Comparison of ENCODE assay signal across 17 cellular contexts in genomic region chr7:44891791-44892190, GRCh38. TPM values are rescaled to one million over a fixed set of nuclear protein-coding genes. Genes with fewer than 3 reads are reported as not detected.
DNase-seq lines count a peak whose midpoint lies in the region; ATAC-seq and TF ChIP-seq lines count a peak whose summit lies in the region.
"Had no signal": no experiment of that assay in that cellular context is flagged by ENCODE, and none has a peak within 500 bp of the region (broad histone marks: within the 10 kb centered on the region; RNA-seq: fewer than 3 reads in every experiment).

No MANE protein-coding gene starts in this region.

- in situ Hi-C loops in Panc1 (cut with HindIII; ENCODE audit: low pct_unique_long_range_greater_than_20kb, low sequenced_read_pairs) = no loop called here

- no peaks in the 10 kb centered on the region for H3K36me3 Mint-ChIP-seq in activated CD4-positive, alpha-beta T cell treated with anti-CD3 and anti-CD28 coated beads, Interleukin-2, amount 10 ng/mL, durations not matched to agents 24 days and 14 days (ENCODE audit: low read depth)

- CTCF ChIA-PET in Panc1 (lab: Charles Lee) = no interaction called here

- H3K27ac Mint-ChIP-seq in activated CD4-positive, alpha-beta T cell treated with anti-CD3 and anti-CD28 coated beads, Interleukin-2, amount 10 ng/mL, durations not matched to agents 24 days and 14 days = peak overlapping the region; percentile 94

- no peak overlapping the region for H3K4me3 ChIP-seq in Panc1 (ENCODE audit: low read depth in 2 of 2, low read length in 2 of 2)
- no peak overlapping the region for H3K4me3 ChIP-seq in skin epidermis
- no peak overlapping the region for H3K4me3 ChIP-seq in prostate gland
- H3K4me3 ChIP-seq in ascending aorta = no peak overlapping the region
- H3K4me3 ChIP-seq: A549, right lobe of liver, SJSA1, upper lobe of right lung had no signal

- H3K9me3 Mint-ChIP-seq in activated CD4-positive, alpha-beta T cell treated with anti-CD3 and anti-CD28 coated beads, Interleukin-2, amount 10 ng/mL, durations not matched to agents 24 days and 14 days = no peaks in the 10 kb centered on the region

- intact Hi-C loops in activated CD4-positive, alpha-beta T cell treated with anti-CD3 and anti-CD28 coated beads, Interleukin-2, amount 10 ng/mL, durations not matched to agents 24 days and 14 days (cut with micrococcal nuclease) = loop anchor here (1.0 kb wide), 1 partner anchor 24 kb away; no protein-coding TSS in a partner anchor
- intact Hi-C loops in Panc1 (cut with micrococcal nuclease; ENCODE audit: unreplicated experiment) (no loop called here), prostate gland (cut with DNase I) (no loop called here), ascending aorta (cut with DNase I) (no loop called here)

- H3K27ac ChIP-seq in Panc1 (ENCODE audit: low read length) = no peak overlapping the region
- H3K27ac ChIP-seq in caudate nucleus (ENCODE audit: low read depth, low read length) = peak overlapping the region; percentile 18
- H3K27ac ChIP-seq in skin epidermis = peak overlapping the region in 11 of 21 experiments; percentile 6 to 88 (median 56)
- no peak overlapping the region for H3K27ac ChIP-seq in prostate gland
- no peak overlapping the region for H3K27ac ChIP-seq in ascending aorta
- H3K27ac ChIP-seq: A549, right lobe of liver, SJSA1, upper lobe of right lung had no signal

- H3K4me1 ChIP-seq in Panc1 (ENCODE audit: control insufficient read depth, insufficient read depth, low read length) = no peaks in the 10 kb centered on the region
- H3K4me1 ChIP-seq in prostate gland (replicated peaks) = no peaks in the 10 kb centered on the region
- H3K4me1 ChIP-seq in ascending aorta = no peaks in the 10 kb centered on the region
- H3K4me1 ChIP-seq: A549, upper lobe of right lung had no signal

- H3K4me1 Mint-ChIP-seq in activated CD4-positive, alpha-beta T cell treated with anti-CD3 and anti-CD28 coated beads, Interleukin-2, amount 10 ng/mL, durations not matched to agents 24 days and 14 days = peaks cover 35% of the 10 kb centered on the region

- BruUV-seq in Panc1 (replicated peaks; lab: Mats Ljungman, UMichigan) = no TSS peak

- POLR2A ChIA-PET in Panc1 (lab: Charles Lee) = no interaction called here

- 94% methylated on average over 1 of the region's 1 CpG for WGBS in prostate gland

- TF ChIP-seq CTCF in Panc1 (IDR thresholded peaks at IDR 0.05) (no peak), prostate gland (IDR thresholded peaks at IDR 0.05) (no peak), ascending aorta (IDR thresholded peaks at IDR 0.05) (no peak)

- 0 out of 2 replicates have a peak, but pooled peaks have one; percentile 15 for ATAC-seq in Panc1
- ATAC-seq in GM21447 (IDR thresholded peaks at IDR 0.05; ENCODE audit: unreplicated experiment) = no peak
- ATAC-seq: A549, right lobe of liver, upper lobe of right lung had no signal

- no peaks in the 10 kb centered on the region for H3K27me3 Mint-ChIP-seq in activated CD4-positive, alpha-beta T cell treated with anti-CD3 and anti-CD28 coated beads, Interleukin-2, amount 10 ng/mL, durations not matched to agents 24 days and 14 days

- H3K4me3 Mint-ChIP-seq in activated CD4-positive, alpha-beta T cell treated with anti-CD3 and anti-CD28 coated beads, Interleukin-2, amount 10 ng/mL, durations not matched to agents 24 days and 14 days = peak overlapping the region; percentile 47

- TF ChIP-seq POLR2A in prostate gland (IDR thresholded peaks at IDR 0.05) = no peak

- DNase-seq in activated CD4-positive, alpha-beta T cell treated with anti-CD3 and anti-CD28 coated beads, Interleukin-2, amount 10 ng/mL, durations not matched to agents 24 days and 14 days = no peak
- DNase-seq in activated CD4-positive, alpha-beta T cell treated with anti-CD3 and anti-CD28 coated beads for 48 hours = no peak
- DNase-seq in Panc1 (ENCODE audit: low read depth, low spot score) (no peak), caudate nucleus (lab: John Stamatoyannopoulos, UW) (peak in 5 of 61 donors; percentile 16 to 77 (median 20)), prostate gland (ENCODE audit: low spot score) (no peak), ascending aorta (ENCODE audit: low spot score in 2 of 2) (no peak)
- DNase-seq: EL, islet precursor cell, mesenchymal stem cell, NCI-H2029, NCI-H524, right lobe of liver, upper lobe of right lung had no signal

- no peaks in the 10 kb centered on the region for H3K27me3 ChIP-seq in Panc1 (ENCODE audit: control insufficient read depth, insufficient read depth, low read length)
- no peaks in the 10 kb centered on the region for H3K27me3 ChIP-seq in prostate gland (replicated peaks; ENCODE audit: insufficient read depth)
- H3K27me3 ChIP-seq in ascending aorta = no peaks in the 10 kb centered on the region
- H3K27me3 ChIP-seq: right lobe of liver, SJSA1, upper lobe of right lung had no signal

- H3K9me3 ChIP-seq in Panc1 (ENCODE audit: control insufficient read depth, insufficient read depth, low read depth, low read length) (no peaks in the 10 kb centered on the region), prostate gland (no peaks in the 10 kb centered on the region), ascending aorta (no peaks in the 10 kb centered on the region)
- H3K9me3 ChIP-seq: A549, right lobe of liver, SJSA1, upper lobe of right lung had no signal

- H3K36me3 ChIP-seq in Panc1 (ENCODE audit: control insufficient read depth, insufficient read depth, low read length) (no peaks in the 10 kb centered on the region), prostate gland (no peaks in the 10 kb centered on the region), ascending aorta (no peaks in the 10 kb centered on the region)
- H3K36me3 ChIP-seq: right lobe of liver, SJSA1, upper lobe of right lung had no signal

RNA-seq across cellular contexts. Expression of gene PURB, which starts 6.5 kb away (rescaled TPM):
- total RNA-seq in activated CD4-positive, alpha-beta T cell treated with anti-CD3 and anti-CD28 coated beads, Interleukin-2, amount 10 ng/mL, durations not matched to agents 24 days and 14 days = 41.4 and 41.5 TPM in 2 replicates
- 25.2 TPM for total RNA-seq in Panc1 (2021; ENCODE audit: unreplicated experiment)
- 9.8 TPM for polyA plus RNA-seq in Panc1 (2012; ENCODE audit: insufficient read length)
- total RNA-seq in prostate gland = 10 to 100 TPM; 21.9 to 22.0 TPM
- total RNA-seq in ascending aorta = 19.1 TPM

RNA-seq across cellular contexts. Expression of gene H2AZ2, which starts 43.9 kb away (rescaled TPM):
- 188 and 192 TPM in 2 replicates for total RNA-seq in activated CD4-positive, alpha-beta T cell treated with anti-CD3 and anti-CD28 coated beads, Interleukin-2, amount 10 ng/mL, durations not matched to agents 24 days and 14 days
- total RNA-seq in Panc1 (2021; ENCODE audit: unreplicated experiment) = 319 TPM
- polyA plus RNA-seq in Panc1 (2012; ENCODE audit: insufficient read length) = 304 TPM
- 100 to 1,000 TPM; 111 to 146 TPM for total RNA-seq in prostate gland
- 128 TPM for total RNA-seq in ascending aorta

Comparison
In these comparisons a context has a peak if more than half of its experiments do, and no peak if none do; other contexts are left out.
1. H3K27ac ChIP-seq: peak in caudate nucleus (single experiment) and skin epidermis (11 of 21); none in Panc1 (single experiment), prostate gland (0 of 2) and ascending aorta (0 of 2).